12 cellular contexts compared by ENCODE assay signal in genomic region chr22:18987765-18988164, GRCh38. TPM values are rescaled to one million over a fixed set of nuclear protein-coding genes. Genes with fewer than 3 reads are reported as not detected.
DNase-seq lines count a peak whose midpoint lies in the region; ATAC-seq and TF ChIP-seq lines count a peak whose summit lies in the region.
"Had no signal": no experiment of that assay in that cellular context is flagged by ENCODE, and none has a peak within 500 bp of the region (broad histone marks: within the 10 kb centered on the region; RNA-seq: fewer than 3 reads in every experiment).

No MANE protein-coding gene starts in this region.

- H3K4me1 Mint-ChIP-seq in nephron progenitor cell: peaks cover 2% of the 10 kb centered on the region
- H3K4me1 Mint-ChIP-seq: activated B cell treated with CpG ODN at 0.5 μM for 24 hours, immature natural killer cell had no signal

- H3K9me3 Mint-ChIP-seq in nephron progenitor cell: no peaks in the 10 kb centered on the region
- H3K9me3 Mint-ChIP-seq: activated B cell treated with CpG ODN at 0.5 μM for 24 hours, immature natural killer cell had no signal

- no peak overlapping the region for H3K4me3 ChIP-seq in colonic mucosa
- H3K4me3 ChIP-seq: breast epithelium had no signal

- TF ChIP-seq CTCF in colonic mucosa (IDR thresholded peaks at IDR 0.05): no peak
- peak; percentile 25 for TF ChIP-seq CTCF in nephron progenitor cell (IDR thresholded peaks at IDR 0.05)

- no peak overlapping the region for H3K27ac Mint-ChIP-seq in nephron progenitor cell
- H3K27ac Mint-ChIP-seq: activated B cell treated with CpG ODN at 0.5 μM for 24 hours, immature natural killer cell had no signal

- no peak overlapping the region for H3K9ac ChIP-seq in colonic mucosa (ENCODE audit: low read depth in 2 of 2, low read length in 2 of 2)

- no peaks in the 10 kb centered on the region for H3K4me1 ChIP-seq in colonic mucosa
- H3K4me1 ChIP-seq: breast epithelium had no signal

- H3K4me3 Mint-ChIP-seq in nephron progenitor cell: no peak overlapping the region
- H3K4me3 Mint-ChIP-seq: activated B cell treated with CpG ODN at 0.5 μM for 24 hours, immature natural killer cell had no signal

- H3K36me3 ChIP-seq in colonic mucosa: no peaks in the 10 kb centered on the region
- H3K36me3 ChIP-seq: breast epithelium had no signal

- CTCF ChIA-PET in HEK293T (lab: Yijun Ruan, JAX): no interaction called here

- intact Hi-C loops in colonic mucosa (cut with DNase I): no loop called here

- ATAC-seq in GM21717 (IDR thresholded peaks at IDR 0.05; ENCODE audit: unreplicated experiment): no peak
- ATAC-seq in HG02981 (IDR thresholded peaks at IDR 0.05; ENCODE audit: unreplicated experiment): no peak

- no peaks in the 10 kb centered on the region for H3K9me3 ChIP-seq in colonic mucosa
- H3K9me3 ChIP-seq: breast epithelium had no signal

- DNase-seq in DMS 273 (lab: John Stamatoyannopoulos, UW; ENCODE audit: unreplicated experiment) (peak; percentile 27), DMS 273 treated with DMSO at 0.1 percent for 48 hours (lab: John Stamatoyannopoulos, UW) (no peak), HEK293T (ENCODE audit: extremely low spot score) (peak; percentile 44), colonic mucosa (peak; percentile 31), nephron progenitor cell (peak; percentile 36)
- DNase-seq in stimulated activated naive CD4-positive, alpha-beta T cell treated with Interleukin-2 at 50 U/mL for 16 hours (lab: John Stamatoyannopoulos, UW): no peak
- DNase-seq: activated B cell treated with CpG ODN at 0.5 μM for 24 hours, immature natural killer cell, NCI-H2081 treated with DMSO at 0.1 percent for 48 hours had no signal

- H3K27me3 ChIP-seq in colonic mucosa: no peaks in the 10 kb centered on the region
- H3K27me3 ChIP-seq: breast epithelium had no signal

- no peaks in the 10 kb centered on the region for H3K36me3 Mint-ChIP-seq in nephron progenitor cell (ENCODE audit: low read depth)
- H3K36me3 Mint-ChIP-seq: immature natural killer cell had no signal

- POLR2A ChIA-PET in HEK293T (lab: Yijun Ruan, JAX): no interaction called here

- H3K27ac ChIP-seq in colonic mucosa: no peak overlapping the region
- H3K27ac ChIP-seq: breast epithelium had no signal

- peaks cover 8% of the 10 kb centered on the region for H3K27me3 Mint-ChIP-seq in nephron progenitor cell (ENCODE audit: low read depth, poor library complexity)

TF ChIP-seq in HEK293T, 16 proteins besides CTCF, POLR2A, EP300 and RAD21:
- no peak for TF ChIP-seq FOXK2 (IDR thresholded peaks at IDR 0.05)
- no peak for TF ChIP-seq FOXM1 (IDR thresholded peaks at IDR 0.05; ENCODE audit: borderline replicate concordance)
- TF ChIP-seq L3MBTL2 (conservative IDR thresholded peaks at IDR 0.05): no peak
- no peak for TF ChIP-seq PKNOX1 (IDR thresholded peaks at IDR 0.05)
- TF ChIP-seq ZNF384 (IDR thresholded peaks at IDR 0.05): no peak
- no peak for TF ChIP-seq HDGF (IDR thresholded peaks at IDR 0.05; ENCODE audit: borderline replicate concordance)
- TF ChIP-seq NFRKB (IDR thresholded peaks at IDR 0.05): no peak
- TF ChIP-seq ARNT (IDR thresholded peaks at IDR 0.05): no peak
- TF ChIP-seq TARDBP (IDR thresholded peaks at IDR 0.05): no peak

RNA-seq across cellular contexts. Expression of gene PRODH, which starts 51.7 kb away (rescaled TPM):
- total RNA-seq in colonic mucosa: 10 to 100 TPM; 11.1 to 11.6 TPM
- total RNA-seq: activated B cell treated with CpG ODN at 0.5 μM for 24 hours had no signal

Comparison
In these comparisons a context has a peak if more than half of its experiments do, and no peak if none do; other contexts are left out.
1. DNase-seq: peak in DMS 273 (single experiment), HEK293T (single experiment), colonic mucosa (single experiment) and nephron progenitor cell (single experiment); none in DMS 273 treated with DMSO at 0.1 percent for 48 hours (single experiment) and stimulated activated naive CD4-positive, alpha-beta T cell treated with Interleukin-2 at 50 U/mL for 16 hours (single experiment).